In the genomic region with DNA sequence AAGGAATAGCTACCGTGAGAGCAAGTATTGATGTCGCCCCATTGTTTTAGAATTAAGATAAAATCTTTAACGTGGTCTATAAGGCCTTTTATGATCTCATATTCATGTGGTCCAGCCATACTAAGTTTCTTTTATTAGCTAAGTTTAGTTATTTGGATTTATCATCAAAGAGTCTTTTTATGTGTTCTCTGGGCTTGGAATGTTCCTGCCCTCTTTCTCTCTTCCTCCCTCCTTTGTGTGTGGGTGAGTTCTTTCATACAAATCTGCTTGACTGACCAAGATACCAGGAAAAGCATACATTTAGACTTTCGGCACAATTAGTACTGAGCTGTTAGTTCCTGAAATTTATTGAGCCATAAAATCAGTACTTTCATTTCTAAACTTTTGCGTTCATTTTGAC, we compare ENCODE assay signal across 26 cellular contexts. TPM values are rescaled to one million over a fixed set of nuclear protein-coding genes. Genes with fewer than 3 reads are reported as not detected.
"Had no signal": no experiment of that assay in that cellular context is flagged by ENCODE, and none has a peak within 500 bp of the region (broad histone marks: within the 10 kb centered on the region; RNA-seq: fewer than 3 reads in every experiment).

No MANE protein-coding gene starts in this region.

- H3K9me3 Mint-ChIP-seq: activated CD4-positive, alpha-beta T cell treated with anti-CD3 and anti-CD28 coated beads, Interleukin-2, amount 10 ng/mL, durations not matched to agents 7 days and 5 days; activated naive CD4-positive, alpha-beta T cell treated with anti-CD3 and anti-CD28 coated beads, Interleukin-2, amount 50 U/mL, for 72 hours; naive thymus-derived CD8-positive, alpha-beta T cell; stimulated activated naive CD8-positive, alpha-beta T cell treated with anti-CD3 and anti-CD28 coated beads, Interleukin-15, Interleukin-2, amounts not matched to agents 100 ng/mL and 50 ng/mL, for 24 hours; T-cell; T-helper 2 cell treated with Interferon-gamma antibody and Interleukin-4, amounts not matched to agents 5 μg/mL and 100 μg/mL, for 36 hours had no signal

- H3K4me3 ChIP-seq: colonic mucosa, esophagus squamous epithelium, gastroesophageal sphincter, lung, prostate gland, tibial artery had no signal

- ATAC-seq: activated CD8-positive, alpha-beta T cell treated with anti-CD3 and anti-CD28 coated beads, Interleukin-2, amount 10 ng/mL, durations not matched to agents 7 days and 5 days; activated naive CD4-positive, alpha-beta T cell treated with anti-CD3 and anti-CD28 coated beads, Interleukin-2, amount 50 U/mL, for 72 hours; gastroesophageal sphincter; left lobe of liver; naive thymus-derived CD8-positive, alpha-beta T cell; right cardiac atrium; T-cell had no signal

- FAIRE-seq: bronchial epithelial cell, keratinocyte had no signal

- H3K27me3 ChIP-seq: colonic mucosa, esophagus squamous epithelium, gastroesophageal sphincter, tibial artery had no signal

- H3K27ac ChIP-seq: colonic mucosa, esophagus squamous epithelium, gastroesophageal sphincter, prostate gland, tibial artery, WERI-Rb-1 had no signal

- H3K36me3 Mint-ChIP-seq: activated naive CD4-positive, alpha-beta T cell treated with anti-CD3 and anti-CD28 coated beads, Interleukin-2, amount 50 U/mL, for 72 hours; naive thymus-derived CD8-positive, alpha-beta T cell; T-cell had no signal

- H3K9me3 ChIP-seq: colonic mucosa, esophagus squamous epithelium, gastroesophageal sphincter, prostate gland, tibial artery had no signal

- H3K4me1 Mint-ChIP-seq: naive thymus-derived CD8-positive, alpha-beta T cell; T-cell had no signal

- H3K27ac Mint-ChIP-seq: activated CD4-positive, alpha-beta T cell treated with anti-CD3 and anti-CD28 coated beads, Interleukin-2, amount 10 ng/mL, durations not matched to agents 7 days and 5 days; activated CD8-positive, alpha-beta T cell treated with anti-CD3 and anti-CD28 coated beads, Interleukin-2, amount 10 ng/mL, durations not matched to agents 7 days and 5 days; activated naive CD4-positive, alpha-beta T cell treated with anti-CD3 and anti-CD28 coated beads, Interleukin-2, amount 50 U/mL, for 72 hours; naive thymus-derived CD8-positive, alpha-beta T cell; stimulated activated naive CD8-positive, alpha-beta T cell treated with anti-CD3 and anti-CD28 coated beads, Interleukin-15, Interleukin-2, amounts not matched to agents 100 ng/mL and 50 ng/mL, for 24 hours; T-cell; T-helper 2 cell treated with Interferon-gamma antibody and Interleukin-4, amounts not matched to agents 5 μg/mL and 100 μg/mL, for 36 hours had no signal

- H3K4me3 Mint-ChIP-seq: activated CD4-positive, alpha-beta T cell treated with anti-CD3 and anti-CD28 coated beads, Interleukin-2, amount 10 ng/mL, durations not matched to agents 7 days and 5 days; activated CD8-positive, alpha-beta T cell treated with anti-CD3 and anti-CD28 coated beads, Interleukin-2, amount 10 ng/mL, durations not matched to agents 7 days and 5 days; naive thymus-derived CD8-positive, alpha-beta T cell; stimulated activated naive CD8-positive, alpha-beta T cell treated with anti-CD3 and anti-CD28 coated beads, Interleukin-15, Interleukin-2, amounts not matched to agents 100 ng/mL and 50 ng/mL, for 24 hours; T-cell; T-helper 2 cell treated with Interferon-gamma antibody and Interleukin-4, amounts not matched to agents 5 μg/mL and 100 μg/mL, for 36 hours had no signal

- H3K36me3 ChIP-seq: colonic mucosa, esophagus squamous epithelium, gastroesophageal sphincter, prostate gland, tibial artery, WERI-Rb-1 had no signal

- H3K4me1 ChIP-seq: colonic mucosa, esophagus squamous epithelium, gastroesophageal sphincter, prostate gland, tibial artery had no signal

- DNase-seq: activated CD4-positive, alpha-beta T cell treated with anti-CD3 and anti-CD28 coated beads, Interleukin-2, amount 10 ng/mL, durations not matched to agents 7 days and 5 days; activated CD4-positive, CD25-positive, alpha-beta regulatory T cell treated with anti-CD3 and anti-CD28 coated beads, Interleukin-2, amount 50 U/mL, for 72 hours; activated CD8-positive, alpha-beta T cell treated with anti-CD3 and anti-CD28 coated beads, Interleukin-2, amount 10 ng/mL, durations not matched to agents 7 days and 5 days; aorta; colonic mucosa; esophagus squamous epithelium; head of caudate nucleus; naive thymus-derived CD8-positive, alpha-beta T cell; right cardiac atrium; stimulated activated CD4-positive, alpha-beta T cell treated with anti-CD3 and anti-CD28 coated beads, Interleukin-1b, Interleukin-23, amount 100 ng/mL, for 48 hours; T-cell; tibial artery; WERI-Rb-1 had no signal

RNA-seq across cellular contexts. Expression of a gene that starts 11.3 kb away (rescaled TPM):
- total RNA-seq: activated CD4-positive, alpha-beta T cell treated with anti-CD3 and anti-CD28 coated beads, Interleukin-2, amount 10 ng/mL, durations not matched to agents 7 days and 5 days; activated CD8-positive, alpha-beta T cell treated with anti-CD3 and anti-CD28 coated beads, Interleukin-2, amount 10 ng/mL, durations not matched to agents 7 days and 5 days; activated naive CD4-positive, alpha-beta T cell treated with anti-CD3 and anti-CD28 coated beads, Interleukin-2, amount 50 U/mL, for 72 hours; bronchial epithelial cell; mesenteric fat pad; naive thymus-derived CD8-positive, alpha-beta T cell; osteocyte; right cardiac atrium; skeletal muscle tissue had no signal

RNA-seq across cellular contexts. Expression of a gene that starts 48.7 kb away (rescaled TPM):
- total RNA-seq: activated CD4-positive, alpha-beta T cell treated with anti-CD3 and anti-CD28 coated beads, Interleukin-2, amount 10 ng/mL, durations not matched to agents 7 days and 5 days; activated CD8-positive, alpha-beta T cell treated with anti-CD3 and anti-CD28 coated beads, Interleukin-2, amount 10 ng/mL, durations not matched to agents 7 days and 5 days; activated naive CD4-positive, alpha-beta T cell treated with anti-CD3 and anti-CD28 coated beads, Interleukin-2, amount 50 U/mL, for 72 hours; aorta; bronchial epithelial cell; esophagus squamous epithelium; gastroesophageal sphincter; left lobe of liver; lung; mesenteric fat pad; naive thymus-derived CD8-positive, alpha-beta T cell; osteocyte; prostate gland; right cardiac atrium; skeletal muscle tissue; T-cell; urinary bladder had no signal
